In genomic region chr7:111558948-111559347, GRCh38 we compare ENCODE assay signal across 11 cellular contexts. TPM values are rescaled to one million over a fixed set of nuclear protein-coding genes. Genes with fewer than 3 reads are reported as not detected.
DNase-seq lines count a peak whose midpoint lies in the region; ATAC-seq and TF ChIP-seq lines count a peak whose summit lies in the region.
"Had no signal": no experiment of that assay in that cellular context is flagged by ENCODE, and none has a peak within 500 bp of the region (broad histone marks: within the 10 kb centered on the region; RNA-seq: fewer than 3 reads in every experiment).

No MANE protein-coding gene starts in this region.

- ATAC-seq in GM19043 (IDR thresholded peaks at IDR 0.05; ENCODE audit: low read depth, unreplicated experiment) (peak; percentile 72), HG02642 (IDR thresholded peaks at IDR 0.05; ENCODE audit: poor library complexity, unreplicated experiment) (peak; percentile 54), HG03571 (IDR thresholded peaks at IDR 0.05; ENCODE audit: unreplicated experiment) (peak; percentile 40)
- ATAC-seq in stimulated activated effector memory CD8-positive, alpha-beta T cell treated with anti-CD3 and anti-CD28 coated beads, Interleukin-12 subunit alpha, Interleukin-12 subunit beta, amount 100 ng/mL, for 72 hours: no peak
- ATAC-seq: upper lobe of right lung had no signal

- H3K27ac Mint-ChIP-seq in mesothelial cell of epicardium: peak overlapping the region; percentile 80
- H3K27ac Mint-ChIP-seq in stimulated activated effector memory CD8-positive, alpha-beta T cell treated with anti-CD3 and anti-CD28 coated beads, Interleukin-12 subunit alpha, Interleukin-12 subunit beta, amount 100 ng/mL, for 72 hours: no peak overlapping the region
- H3K27ac Mint-ChIP-seq: activated T-helper 1 cell treated with anti-CD3 and anti-CD28 coated beads, Interleukin-12 subunit alpha, Interleukin-12 subunit beta, Interleukin-2, Interleukin-4 antibody, amounts not matched to agents 30 ng/mL and 10 ng/mL and 1 ng/mL, durations not matched to agents 14 hours and 24 hours and 36 hours had no signal

- peaks cover 6% of the 10 kb centered on the region for H3K27me3 Mint-ChIP-seq in mesothelial cell of epicardium (ENCODE audit: low read depth)

- peak overlapping the region; percentile 24 for H3K4me3 Mint-ChIP-seq in mesothelial cell of epicardium
- H3K4me3 Mint-ChIP-seq in stimulated activated effector memory CD8-positive, alpha-beta T cell treated with anti-CD3 and anti-CD28 coated beads, Interleukin-12 subunit alpha, Interleukin-12 subunit beta, amount 100 ng/mL, for 72 hours: no peak overlapping the region
- H3K4me3 Mint-ChIP-seq: activated T-helper 1 cell treated with anti-CD3 and anti-CD28 coated beads, Interleukin-12 subunit alpha, Interleukin-12 subunit beta, Interleukin-2, Interleukin-4 antibody, amounts not matched to agents 30 ng/mL and 10 ng/mL and 1 ng/mL, durations not matched to agents 14 hours and 24 hours and 36 hours had no signal

- peaks cover 33% of the 10 kb centered on the region for H3K4me1 Mint-ChIP-seq in mesothelial cell of epicardium
- H3K4me1 Mint-ChIP-seq in stimulated activated effector memory CD8-positive, alpha-beta T cell treated with anti-CD3 and anti-CD28 coated beads, Interleukin-12 subunit alpha, Interleukin-12 subunit beta, amount 100 ng/mL, for 72 hours: peaks cover 29% of the 10 kb centered on the region

- H3K36me3 Mint-ChIP-seq in mesothelial cell of epicardium: peaks cover 31% of the 10 kb centered on the region
- peaks cover 24% of the 10 kb centered on the region for H3K36me3 Mint-ChIP-seq in stimulated activated effector memory CD8-positive, alpha-beta T cell treated with anti-CD3 and anti-CD28 coated beads, Interleukin-12 subunit alpha, Interleukin-12 subunit beta, amount 100 ng/mL, for 72 hours

- DNase-seq in mesothelial cell of epicardium (ENCODE audit: low spot score in 2 of 2, unreplicated experiment in 2 of 2) (no peak), AG20443 (ENCODE audit: low spot score) (no peak), germinal center (ENCODE audit: low spot score) (no peak), SIG-M5 treated with dmso at 0.1 percent for 504 hours (lab: John Stamatoyannopoulos, UW; ENCODE audit: unreplicated experiment) (no peak)
- no peak for DNase-seq in stimulated activated effector memory CD8-positive, alpha-beta T cell treated with anti-CD3 and anti-CD28 coated beads, Interleukin-12 subunit alpha, Interleukin-12 subunit beta, amount 100 ng/mL, for 72 hours (ENCODE audit: low spot score in 2 of 2)
- DNase-seq: NCI-H1092, upper lobe of right lung had no signal

- peaks cover 10% of the 10 kb centered on the region for H3K9me3 Mint-ChIP-seq in mesothelial cell of epicardium
- H3K9me3 Mint-ChIP-seq in stimulated activated effector memory CD8-positive, alpha-beta T cell treated with anti-CD3 and anti-CD28 coated beads, Interleukin-12 subunit alpha, Interleukin-12 subunit beta, amount 100 ng/mL, for 72 hours: no peaks in the 10 kb centered on the region
- H3K9me3 Mint-ChIP-seq: activated T-helper 1 cell treated with anti-CD3 and anti-CD28 coated beads, Interleukin-12 subunit alpha, Interleukin-12 subunit beta, Interleukin-2, Interleukin-4 antibody, amounts not matched to agents 30 ng/mL and 10 ng/mL and 1 ng/mL, durations not matched to agents 14 hours and 24 hours and 36 hours had no signal

- no peak for TF ChIP-seq CTCF in mesothelial cell of epicardium (IDR thresholded peaks at IDR 0.05; ENCODE audit: unreplicated experiment)

RNA-seq across cellular contexts. Expression of gene IMMP2L, which starts 3.3 kb away (rescaled TPM):
- 57.9 to 63.4 TPM (median 59.6 TPM) in 3 replicates for total RNA-seq in mesothelial cell of epicardium
